Comparison of ENCODE assay signal across 8 cellular contexts in genomic region chr4:3531306-3531886, GRCh38. TPM values are rescaled to one million over a fixed set of nuclear protein-coding genes. Genes with fewer than 3 reads are reported as not detected.
DNase-seq lines count a peak whose midpoint lies in the region; ATAC-seq, FAIRE-seq and TF ChIP-seq lines count a peak whose summit lies in the region.

No MANE protein-coding gene starts in this region.

- H3K36me3 Mint-ChIP-seq in activated naive CD4-positive, alpha-beta T cell treated with anti-CD3 and anti-CD28 coated beads for 36 hours (ENCODE audit: low read depth): peaks cover 6% of the 10 kb centered on the region

- H3K27ac Mint-ChIP-seq in activated naive CD4-positive, alpha-beta T cell treated with anti-CD3 and anti-CD28 coated beads for 36 hours: no peak overlapping the region

- H3K9me3 Mint-ChIP-seq in activated naive CD4-positive, alpha-beta T cell treated with anti-CD3 and anti-CD28 coated beads for 36 hours: peaks cover 3% of the 10 kb centered on the region

- peak overlapping the region; percentile 83 for H3K4me2 ChIP-seq in keratinocyte (ENCODE audit: control insufficient read depth, extremely low read depth, insufficient read depth, low read depth, low read length)

- H3K27ac ChIP-seq in keratinocyte (ENCODE audit: control insufficient read depth, insufficient read depth, low read length) (peak overlapping the region; percentile 53), substantia nigra (ENCODE audit: low read depth, low read length, poor library complexity, severe bottlenecking) (peak overlapping the region; percentile 74)

- H3K9ac ChIP-seq in keratinocyte (ENCODE audit: control insufficient read depth, extremely low read depth, insufficient read depth, low read length): peak overlapping the region; percentile 77

- peak overlapping the region; percentile 63 to 92 (median 78) for H3K4me3 ChIP-seq in keratinocyte (ENCODE audit: control insufficient read depth in 2 of 3, extremely low read depth in 1 of 3, insufficient read depth in 2 of 3, low read depth in 1 of 3, low read length in 3 of 3)

- H3K27me3 Mint-ChIP-seq in activated naive CD4-positive, alpha-beta T cell treated with anti-CD3 and anti-CD28 coated beads for 36 hours (ENCODE audit: low read depth): peaks cover 6% of the 10 kb centered on the region

- peak; percentile 69 for FAIRE-seq in keratinocyte (lab: Jason Lieb, UNC)

- H3K4me1 ChIP-seq in keratinocyte (ENCODE audit: control insufficient read depth, extremely low read depth, insufficient read depth, low read length): peaks cover 9% of the 10 kb centered on the region

- H4K20me1 ChIP-seq in keratinocyte (ENCODE audit: control insufficient read depth, extremely low read depth, insufficient read depth, low read length): peaks cover 15% of the 10 kb centered on the region

- CTCF ChIA-PET in activated naive CD4-positive, alpha-beta T cell treated with anti-CD3 and anti-CD28 coated beads for 36 hours (lab: Charles Lee): no interaction called here

- no peaks in the 10 kb centered on the region for H3K9me1 ChIP-seq in keratinocyte (ENCODE audit: control insufficient read depth, extremely low read depth, insufficient read depth, low read length)

- H3K79me2 ChIP-seq in keratinocyte (ENCODE audit: control insufficient read depth, insufficient read depth, low read length): peaks cover 50% of the 10 kb centered on the region

- H3K9me3 ChIP-seq in keratinocyte (ENCODE audit: control insufficient read depth, low read depth, low read length): no peaks in the 10 kb centered on the region

- intact Hi-C loops in activated naive CD4-positive, alpha-beta T cell treated with anti-CD3 and anti-CD28 coated beads for 36 hours (cut with micrococcal nuclease): loop anchor here (5.0 to 10.0 kb wide), 3 partner anchors 413 to 716 kb away; partner anchors contain the start of genes GRK4, NOP14 and TMEM128

- H3K4me1 Mint-ChIP-seq in activated naive CD4-positive, alpha-beta T cell treated with anti-CD3 and anti-CD28 coated beads for 36 hours (ENCODE audit: low read depth): peaks cover 35% of the 10 kb centered on the region

- no peak for ATAC-seq in GM18867 (IDR thresholded peaks at IDR 0.05; ENCODE audit: unreplicated experiment)

- dilution Hi-C loops in keratinocyte (cut with MboI; ENCODE audit: extremely low pct_ligation_motif_present, low sequenced_read_pairs): no loop called here

- peaks cover 12% of the 10 kb centered on the region in 2 experiments for H3K36me3 ChIP-seq in keratinocyte (ENCODE audit: control insufficient read depth in 2 of 2, extremely low read depth in 1 of 2, insufficient read depth in 2 of 2, low read length in 2 of 2)

- TF ChIP-seq CTCF in keratinocyte (optimal IDR thresholded peaks at IDR 0.05 in 1 of 3, IDR thresholded peaks at IDR 0.05 in 1 of 3, conservative IDR thresholded peaks at IDR 0.05 in 1 of 3; ENCODE audit: extremely low read depth in 1 of 3, insufficient read depth in 2 of 3, low read length in 3 of 3): no peak

- H3K4me3 Mint-ChIP-seq in activated naive CD4-positive, alpha-beta T cell treated with anti-CD3 and anti-CD28 coated beads for 36 hours: peak overlapping the region; percentile 100

- no peaks in the 10 kb centered on the region for H3K27me3 ChIP-seq in keratinocyte (ENCODE audit: control insufficient read depth, extremely low read depth, insufficient read depth, low read length)

- no peak overlapping the region for H2AFZ ChIP-seq in keratinocyte (ENCODE audit: control insufficient read depth, low read length)

- no peak for DNase-seq in activated naive CD4-positive, alpha-beta T cell treated with anti-CD3 and anti-CD28 coated beads for 36 hours
- no peak for DNase-seq in activated naive CD4-positive, alpha-beta T cell (lab: John Stamatoyannopoulos, UW)
- DNase-seq in astrocyte of the hippocampus (ENCODE audit: low read depth, low spot score) (peak; percentile 35), keratinocyte (ENCODE audit: low read depth, low spot score) (no peak), substantia nigra (lab: John Stamatoyannopoulos, UW) (no peak), GM19240 (ENCODE audit: insufficient read length, low spot score) (no peak)
- no peak for DNase-seq in stimulated activated CD4-positive, alpha-beta T cell treated with anti-CD3 and anti-CD28 coated beads, Interleukin-12 subunit alpha, Interleukin-12 subunit beta, amount 100 ng/mL, for 4 hours

RNA-seq across cellular contexts. Expression of gene LRPAP1, which starts 0.8 kb away (rescaled TPM):
- total RNA-seq in activated naive CD4-positive, alpha-beta T cell treated with anti-CD3 and anti-CD28 coated beads for 36 hours: 10 to 100 TPM; 50.2 TPM
- 117 to 175 TPM (median 121 TPM) in 3 replicates for polyA plus RNA-seq in keratinocyte
- 376 TPM for polyA plus RNA-seq in keratinocyte (2011; ENCODE audit: low read depth)
- 67.6 and 108 TPM in 2 replicates for polyA plus RNA-seq in keratinocyte (2011; cell fraction: cytosol; rRNA removed)
- 217 and 255 TPM in 2 replicates for polyA plus RNA-seq in keratinocyte (2011; cell fraction: nucleus; rRNA removed)
- 120 and 187 TPM in 2 replicates for polyA plus RNA-seq in keratinocyte (2012; ENCODE audit: low replicate concordance)
- polyA minus RNA-seq in keratinocyte: 34.3 to 63.2 TPM (median 52.8 TPM) in 3 replicates
- 123 TPM for polyA minus RNA-seq in keratinocyte (2011; cell fraction: cytosol; rRNA and poly(A)+ RNA removed)
- polyA minus RNA-seq in keratinocyte (2011; cell fraction: nucleus; rRNA and poly(A)+ RNA removed): 112 and 167 TPM in 2 replicates
